ENCODE assay signal across 1 cellular context in genomic region chr2:74576151-74576755, GRCh38.
TF ChIP-seq lines count a peak whose summit lies in the region.

No MANE protein-coding gene starts in this region.

TF ChIP-seq in HepG2, 621 proteins besides CTCF, POLR2A, EP300 and RAD21:
- no peak for TF ChIP-seq ZNF678 (CRISPR knock-in tag; IDR thresholded peaks at IDR 0.05)
- no peak for TF ChIP-seq NFYC (CRISPR knock-in tag; IDR thresholded peaks at IDR 0.05)
- no peak for TF ChIP-seq NONO (IDR thresholded peaks at IDR 0.05)
- no peak for TF ChIP-seq NONO (CRISPR knock-in tag; conservative IDR thresholded peaks at IDR 0.05)
- TF ChIP-seq STAT6 (CRISPR knock-in tag; IDR thresholded peaks at IDR 0.05; ENCODE audit: borderline replicate concordance): no peak
- no peak for TF ChIP-seq GLI4 (CRISPR knock-in tag; IDR thresholded peaks at IDR 0.05; ENCODE audit: borderline replicate concordance)
- no peak for TF ChIP-seq GRHL1 (CRISPR knock-in tag; conservative IDR thresholded peaks at IDR 0.05)
- no peak for TF ChIP-seq KMT2A (CRISPR knock-in tag; IDR thresholded peaks at IDR 0.05)
- no peak for TF ChIP-seq RXRB (CRISPR knock-in tag; IDR thresholded peaks at IDR 0.05; ENCODE audit: borderline replicate concordance)
- TF ChIP-seq ZNF274 (CRISPR knock-in tag; IDR thresholded peaks at IDR 0.05): no peak
- no peak for TF ChIP-seq ZNF292 (CRISPR knock-in tag; IDR thresholded peaks at IDR 0.05; ENCODE audit: borderline replicate concordance, low read depth)
- no peak for TF ChIP-seq RCOR2 (CRISPR knock-in tag; IDR thresholded peaks at IDR 0.05)
